ENCODE assay signal across 14 cellular contexts in the genomic region with DNA sequence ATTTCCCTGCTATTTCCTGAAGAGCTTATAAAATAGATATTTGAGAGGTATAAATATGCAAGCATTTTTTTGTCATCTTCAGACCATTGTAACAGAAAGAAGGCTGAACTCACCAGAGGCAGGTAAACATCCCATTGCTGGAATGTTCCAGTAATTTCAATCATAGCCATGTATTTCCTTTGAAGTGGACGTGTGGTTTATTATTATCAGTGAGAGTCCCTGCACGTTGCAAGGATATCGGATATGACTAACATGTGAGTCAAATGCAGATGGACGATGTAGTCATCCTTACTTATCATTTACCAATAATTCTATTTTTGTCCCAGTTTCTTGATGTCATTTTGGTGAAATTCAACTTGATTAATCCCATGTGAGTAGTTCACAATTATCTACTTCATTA.
DNase-seq lines count a peak whose midpoint lies in the region; ATAC-seq and TF ChIP-seq lines count a peak whose summit lies in the region.
"Had no signal": no experiment of that assay in that cellular context is flagged by ENCODE, and none has a peak within 500 bp of the region (broad histone marks: within the 10 kb centered on the region; RNA-seq: fewer than 3 reads in every experiment).

No MANE protein-coding gene starts in this region.

- ATAC-seq in heart left ventricle (no peak), GM18511 (IDR thresholded peaks at IDR 0.05; ENCODE audit: unreplicated experiment) (no peak)
- ATAC-seq: T-helper 17 cell had no signal

- no peak overlapping the region for H3K4me3 ChIP-seq in mammary epithelial cell (replicated peaks in 1 of 3; ENCODE audit: insufficient read depth in 1 of 3, low read depth in 2 of 3, low read length in 3 of 3)
- H3K4me3 ChIP-seq in heart left ventricle = no peak overlapping the region

- H3K79me2 ChIP-seq in mammary epithelial cell (ENCODE audit: insufficient read depth, low read length) = no peaks in the 10 kb centered on the region

- 65% methylated on average over 4 of the region's 4 CpGs for WGBS in mammary epithelial cell (ENCODE audit: low coverage, missing lambda C conversion rate)
- 63 to 77% (median 68%) methylated on average over 4 of the region's 4 CpGs for WGBS in heart left ventricle, 4 donors

- H3K4me2 ChIP-seq in mammary epithelial cell (ENCODE audit: insufficient read depth, low read depth, low read length) = no peak overlapping the region

- no peak for TF ChIP-seq CTCF in mammary epithelial cell (conservative IDR thresholded peaks at IDR 0.05 in 1 of 2, IDR thresholded peaks at IDR 0.05 in 1 of 2; ENCODE audit: extremely low read depth in 1 of 2, insufficient read depth in 1 of 2, low read depth in 1 of 2, low read length in 2 of 2)
- TF ChIP-seq CTCF in GM10248 (IDR thresholded peaks at IDR 0.05; ENCODE audit: control extremely low read depth, extremely low read depth, low read depth, missing control alignments) = no peak
- no peak for TF ChIP-seq CTCF in heart left ventricle (IDR thresholded peaks at IDR 0.05)

- H3K27ac ChIP-seq in mammary epithelial cell (ENCODE audit: insufficient read depth, low read depth, low read length) (no peak overlapping the region), heart left ventricle (no peak overlapping the region)

- H3K9me3 ChIP-seq in mammary epithelial cell (replicated peaks; ENCODE audit: insufficient read depth, low read length) = no peaks in the 10 kb centered on the region
- H3K9me3 ChIP-seq in heart left ventricle = no peaks in the 10 kb centered on the region

- H3K4me1 ChIP-seq in mammary epithelial cell (ENCODE audit: insufficient read depth, low read length) = no peaks in the 10 kb centered on the region
- H3K4me1 ChIP-seq in heart left ventricle = peaks cover 0 to 14% (median 0%) of the 10 kb centered on the region in 12 donors

- intact Hi-C loops in mammary epithelial cell (cut with micrococcal nuclease) = no loop called here
- intact Hi-C loops in heart left ventricle (cut with DNase I) = no loop called here

- no peak overlapping the region for H3K9ac ChIP-seq in mammary epithelial cell (ENCODE audit: insufficient read depth, low read length)

- no peaks in the 10 kb centered on the region for H4K20me1 ChIP-seq in mammary epithelial cell (ENCODE audit: insufficient read depth, low read length)

- peak; percentile 53 for DNase-seq in EH (ENCODE audit: low read depth)
- DNase-seq in NCI-H226 = peak; percentile 75
- DNase-seq in mammary epithelial cell = peak; percentile 72
- peak; percentile 81 to 95 for DNase-seq in lung microvascular endothelial cell (ENCODE audit: low read depth in 2 of 2)
- no peak for DNase-seq in hippocampal formation (lab: John Stamatoyannopoulos, UW)
- DNase-seq in GM10248 (ENCODE audit: extremely low spot score) = no peak
- no peak for DNase-seq in heart left ventricle
- DNase-seq: activated CD4-positive, alpha-beta T cell treated with anti-CD3 and anti-CD28 coated beads for 48 hours; NCI-H1436; NCI-H510A; stimulated activated CD4-positive, alpha-beta T cell treated with anti-CD3 and anti-CD28 coated beads, Interleukin-1b, Interleukin-23, amount 100 ng/mL, for 48 hours; T-helper 17 cell; trophoblast cell had no signal

- in situ Hi-C loops in mammary epithelial cell (cut with MboI; ENCODE audit: low sequenced_read_pairs in 2 of 2) = no loop called here

- no peak overlapping the region for H2AFZ ChIP-seq in mammary epithelial cell (ENCODE audit: low read depth, low read length)

- no peaks in the 10 kb centered on the region for H3K27me3 ChIP-seq in mammary epithelial cell (ENCODE audit: insufficient read depth, low read length)
- no peaks in the 10 kb centered on the region for H3K27me3 ChIP-seq in heart left ventricle

- dilution Hi-C loops in mammary epithelial cell (cut with HindIII; ENCODE audit: low sequenced_read_pairs) = loop anchor here (5.0 kb wide), 1 partner anchor 45 kb away; no protein-coding TSS in a partner anchor

- BruUV-seq in mammary epithelial cell (replicated peaks; lab: Mats Ljungman, UMichigan) = no TSS peak

- TF ChIP-seq POLR2A in heart left ventricle (IDR thresholded peaks at IDR 0.05) = no peak

- POLR2A ChIA-PET in GM10248 (lab: Yijun Ruan, JAX) = no interaction called here

- CTCF ChIA-PET in mammary epithelial cell (lab: Charles Lee; ENCODE audit: low non-redundant PET) = no interaction called here
- CTCF ChIA-PET in GM10248 (lab: Yijun Ruan, JAX) = no interaction called here

- H3K36me3 ChIP-seq in mammary epithelial cell (ENCODE audit: insufficient read depth, low read length) = no peaks in the 10 kb centered on the region
- H3K36me3 ChIP-seq in heart left ventricle = no peaks in the 10 kb centered on the region

Comparison
In these comparisons a context has a peak if more than half of its experiments do, and no peak if none do; other contexts are left out.
1. DNase-seq: peak in EH (single experiment), NCI-H226 (single experiment), mammary epithelial cell (single experiment) and lung microvascular endothelial cell (2 of 2); none in hippocampal formation (0 of 2), GM10248 (single experiment) and heart left ventricle (0 of 5).